ENCODE assay signal across 8 cellular contexts in the genomic region with DNA sequence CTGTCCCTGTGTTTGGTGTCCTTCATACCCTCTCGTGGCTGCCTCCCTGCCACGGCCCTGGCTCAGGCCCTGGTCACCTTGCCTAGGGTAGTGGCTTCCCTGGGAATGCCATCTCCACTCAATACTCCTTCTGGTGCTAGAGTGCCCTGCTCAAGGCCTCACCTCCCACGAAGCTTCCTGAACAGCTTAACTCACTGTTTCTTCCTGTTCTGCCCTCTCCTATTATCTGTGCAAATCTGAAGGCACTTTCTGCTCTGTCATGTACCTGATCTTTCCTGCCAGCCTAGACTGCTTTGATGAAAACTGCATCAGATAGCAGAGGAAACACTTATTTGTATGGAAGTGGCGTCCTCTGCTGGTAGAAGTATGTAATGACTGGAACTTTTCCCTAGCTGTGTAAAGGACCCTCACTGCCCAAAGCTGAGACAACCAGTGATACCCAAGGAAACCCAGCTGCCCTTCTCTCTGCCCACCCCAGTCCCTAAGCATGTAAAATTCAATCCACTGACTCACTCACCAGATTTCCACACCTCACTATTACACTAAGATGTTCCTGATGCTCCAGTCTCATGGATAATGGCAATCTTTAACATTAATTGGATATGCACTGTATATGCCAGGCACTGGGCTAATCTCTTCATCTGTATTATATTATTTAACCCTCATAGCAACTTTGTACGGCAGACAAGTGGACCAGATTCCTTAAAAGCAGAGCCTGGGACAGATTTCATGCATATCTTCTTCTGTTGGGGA. TPM values are rescaled to one million over a fixed set of nuclear protein-coding genes. Genes with fewer than 3 reads are reported as not detected.
DNase-seq lines count a peak whose midpoint lies in the region; ATAC-seq, FAIRE-seq and TF ChIP-seq lines count a peak whose summit lies in the region.

No MANE protein-coding gene starts in this region.

- H3K4me1 ChIP-seq in OCI-LY7 (ENCODE audit: insufficient read depth, low read length, poor library complexity, severe bottlenecking) (peaks cover 86% of the 10 kb centered on the region), GM12878 (ENCODE audit: control insufficient read depth, insufficient read depth, low read length) (peaks cover 15% of the 10 kb centered on the region; the same call in 1 of the 2 replicates), suprapubic skin (peaks cover 44% of the 10 kb centered on the region)

- H3K9me3 Mint-ChIP-seq in activated naive CD4-positive, alpha-beta T cell treated with anti-CD3 and anti-CD28 coated beads for 36 hours = no peaks in the 10 kb centered on the region

- no peak for TF ChIP-seq EP300 in GM12878 (IDR thresholded peaks at IDR 0.05; ENCODE audit: borderline replicate concordance in 1 of 2, control insufficient read depth in 1 of 2, low read depth in 2 of 2, low read length in 2 of 2)
- TF ChIP-seq EP300 in suprapubic skin (IDR thresholded peaks at IDR 0.05) = no peak

- no peaks in the 10 kb centered on the region for H3K36me3 Mint-ChIP-seq in activated naive CD4-positive, alpha-beta T cell treated with anti-CD3 and anti-CD28 coated beads for 36 hours (ENCODE audit: low read depth)

- no peak overlapping the region for H3K9ac ChIP-seq in GM12878 (ENCODE audit: control insufficient read depth, insufficient read depth, low read length)

- H3K9me3 ChIP-seq in OCI-LY7 (ENCODE audit: low read length) (no peaks in the 10 kb centered on the region), GM12878 (replicated peaks; ENCODE audit: control insufficient read depth, insufficient read depth, low read length) (no peaks in the 10 kb centered on the region), suprapubic skin (no peaks in the 10 kb centered on the region)

- H3K36me3 ChIP-seq in OCI-LY7 (ENCODE audit: insufficient read depth, low read length) (no peaks in the 10 kb centered on the region), GM12878 (ENCODE audit: control insufficient read depth in 2 of 2, insufficient read depth in 2 of 2, low read length in 1 of 2) (no peaks in the 10 kb centered on the region), suprapubic skin (no peaks in the 10 kb centered on the region)

- ATAC-seq in GM12878 (peak; percentile 28), HG03439 (IDR thresholded peaks at IDR 0.05; ENCODE audit: unreplicated experiment) (no peak)

- RAD21 ChIA-PET in GM12878 (lab: Charles Lee; ENCODE audit: unreplicated experiment) = interaction anchor here (0.6 to 30.0 kb wide), 16 partner anchors 17 to 244 kb away, joined by 3 to 501 read pairs (median 12); partner anchors contain the start of gene BTG2

- intact Hi-C loops in activated naive CD4-positive, alpha-beta T cell treated with anti-CD3 and anti-CD28 coated beads for 36 hours (cut with micrococcal nuclease) = loop anchor here (1.0 to 5.0 kb wide), 4 partner anchors 152 to 433 kb away; partner anchors contain the start of gene PPFIA4
- intact Hi-C loops in OCI-LY7 (cut with micrococcal nuclease; ENCODE audit: unreplicated experiment) (loop anchor here (2.0 to 5.0 kb wide), 2 partner anchors 230 to 433 kb away; no protein-coding TSS in a partner anchor), GM12878 (cut with micrococcal nuclease; ENCODE audit: unreplicated experiment) (loop anchor here (2.0 to 5.0 kb wide), 2 partner anchors 97 to 230 kb away; no protein-coding TSS in a partner anchor)

- no peak overlapping the region for H3K27ac Mint-ChIP-seq in activated naive CD4-positive, alpha-beta T cell treated with anti-CD3 and anti-CD28 coated beads for 36 hours

- H3K79me2 ChIP-seq in OCI-LY7 (ENCODE audit: insufficient read depth, low read depth, low read length) = peaks cover 5% of the 10 kb centered on the region; the same call in 1 of the 2 replicates
- peaks cover 7% of the 10 kb centered on the region for H3K79me2 ChIP-seq in GM12878 (ENCODE audit: control insufficient read depth, insufficient read depth, low read length)

- H3K27me3 ChIP-seq in GM12878 (replicated peaks in 1 of 2; ENCODE audit: control insufficient read depth in 2 of 2, insufficient read depth in 2 of 2, low read length in 1 of 2) (no peaks in the 10 kb centered on the region), suprapubic skin (no peaks in the 10 kb centered on the region)

- in situ Hi-C loops in GM12878 (cut with MboI) = no loop called here

- peak overlapping the region; percentile 68 for H3K27ac ChIP-seq in OCI-LY7 (ENCODE audit: low read depth, low read length, poor library complexity, severe bottlenecking)
- H3K27ac ChIP-seq in GM12878 (ENCODE audit: control insufficient read depth, insufficient read depth) = no peak overlapping the region
- peak overlapping the region; percentile 3 for H3K27ac ChIP-seq in suprapubic skin

- POLR2A ChIA-PET in OCI-LY7 (lab: Charles Lee) = interaction anchor here (0.6 to 3.6 kb wide), 3 partner anchors 51 to 343 kb away, joined by 3 to 26 read pairs (median 4); no protein-coding TSS in a partner anchor
- POLR2A ChIA-PET in GM12878 (lab: Charles Lee) = interaction anchor here (0.6 to 1.3 kb wide), 4 partner anchors 40 to 172 kb away, joined by 3 to 4 read pairs (median 4); no protein-coding TSS in a partner anchor

- H3K4me3 ChIP-seq in OCI-LY7 (ENCODE audit: low read depth, low read length, poor library complexity, severe bottlenecking) (peak overlapping the region; percentile 17), GM12878 (no peak overlapping the region), suprapubic skin (no peak overlapping the region)

- TF ChIP-seq RAD21 in GM12878 (IDR thresholded peaks at IDR 0.05; ENCODE audit: insufficient read depth, low read depth, low read length) = peak; percentile 77

- peak; percentile 52 for FAIRE-seq in GM12878 (lab: Jason Lieb, UNC)

- H3K4me3 Mint-ChIP-seq in activated naive CD4-positive, alpha-beta T cell treated with anti-CD3 and anti-CD28 coated beads for 36 hours = no peak overlapping the region

- SMC1A ChIA-PET in GM12878 (lab: Charles Lee; ENCODE audit: uncharacterized antibody, unreplicated experiment) = interaction anchor here (0.6 to 30.2 kb wide), 28 partner anchors 15 to 301 kb away, joined by 3 to 590 read pairs (median 4); partner anchors contain the start of genes BTG2 and MYOG

- H3K4me1 Mint-ChIP-seq in activated naive CD4-positive, alpha-beta T cell treated with anti-CD3 and anti-CD28 coated beads for 36 hours (ENCODE audit: low read depth) = peaks cover 30% of the 10 kb centered on the region

- no peaks in the 10 kb centered on the region for H3K27me3 Mint-ChIP-seq in activated naive CD4-positive, alpha-beta T cell treated with anti-CD3 and anti-CD28 coated beads for 36 hours (ENCODE audit: low read depth)

- no peaks in the 10 kb centered on the region for H4K20me1 ChIP-seq in OCI-LY7 (ENCODE audit: insufficient read depth, low read length)
- H4K20me1 ChIP-seq in GM12878 (ENCODE audit: control insufficient read depth, insufficient read depth) = no peaks in the 10 kb centered on the region

- peak; percentile 95 for TF ChIP-seq CTCF in OCI-LY7 (conservative IDR thresholded peaks at IDR 0.05; ENCODE audit: low read length)
- TF ChIP-seq CTCF in GM12878 (IDR thresholded peaks at IDR 0.05 in 2 of 3, conservative IDR thresholded peaks at IDR 0.05 in 1 of 3; ENCODE audit: control insufficient read depth in 2 of 3, extremely low read depth in 1 of 3, insufficient read depth in 1 of 3, low read depth in 3 of 3, low read length in 3 of 3) = peak; percentile 92 to 98 (median 93); a peak in 5 of 6 replicates
- TF ChIP-seq CTCF in suprapubic skin (IDR thresholded peaks at IDR 0.05) = peak; percentile 84 to 92

- H3K4me2 ChIP-seq in OCI-LY7 (ENCODE audit: low read length) = peak overlapping the region; percentile 57
- H3K4me2 ChIP-seq in GM12878 (ENCODE audit: control insufficient read depth, insufficient read depth) = no peak overlapping the region

- WGBS in GM12878 (ENCODE audit: insufficient coverage, insufficient replicate concordance, low lambda C conversion rate, missing lambda C conversion rate) = 6% methylated on average over 5 of the region's 5 CpGs
- WGBS in suprapubic skin = 20% methylated on average over 5 of the region's 5 CpGs

- BruUV-seq in OCI-LY7 (replicated peaks; lab: Mats Ljungman, UMichigan) (no TSS peak), GM12878 (replicated peaks; lab: Mats Ljungman, UMichigan) (no TSS peak)

- CTCF ChIA-PET in activated naive CD4-positive, alpha-beta T cell treated with anti-CD3 and anti-CD28 coated beads for 36 hours (lab: Charles Lee) = interaction anchor here (0.5 to 11.2 kb wide), 33 partner anchors 9 to 463 kb away, joined by 3 to 686 read pairs (median 4); partner anchors contain the start of genes ATP2B4, BTG2 and FMOD
- CTCF ChIA-PET in OCI-LY7 (lab: Charles Lee; ENCODE audit: unreplicated experiment) = interaction anchor here (0.5 to 2.1 kb wide), 11 partner anchors 52 to 486 kb away, joined by 3 to 8 read pairs (median 4); no protein-coding TSS in a partner anchor
- CTCF ChIA-PET in GM12878 (lab: Yijun Ruan, JAX) = interaction anchor here (0.5 to 15.2 kb wide), 55 partner anchors 14 to 541 kb away, joined by 3 to 854 read pairs (median 5); partner anchors contain the start of genes BTG2, MYOG, OPTC and PRELP

- peak overlapping the region; percentile 55 for H2AFZ ChIP-seq in OCI-LY7 (ENCODE audit: low read length)
- no peak overlapping the region for H2AFZ ChIP-seq in GM12878 (ENCODE audit: control insufficient read depth, low read depth, low read length)

- TF ChIP-seq POLR2A in GM12878 (IDR thresholded peaks at IDR 0.05; ENCODE audit: low read depth, low read length) (no peak), suprapubic skin (IDR thresholded peaks at IDR 0.05) (no peak)

- DNase-seq in activated naive CD4-positive, alpha-beta T cell treated with anti-CD3 and anti-CD28 coated beads for 36 hours = peak; percentile 68
- no peak for DNase-seq in activated naive CD4-positive, alpha-beta T cell treated with anti-CD3 and anti-CD28 coated beads, Interleukin-2, amount 50 U/mL, for 16 hours
- DNase-seq in LoVo (ENCODE audit: low spot score) (peak; percentile 59), OCI-LY7 (ENCODE audit: low spot score) (peak; percentile 93), GM12878 (ENCODE audit: low read depth, low spot score) (no peak), islet precursor cell (peak; percentile 79), suprapubic skin (ENCODE audit: low spot score in 2 of 2) (no peak)

- H3K9me2 ChIP-seq in OCI-LY7 (ENCODE audit: insufficient read depth, low read length) = no peaks in the 10 kb centered on the region

RNA-seq across cellular contexts. Expression of gene BTG2, which starts 36.2 kb away (rescaled TPM):
- 100 to 1,000 TPM; 106 to 109 TPM for total RNA-seq in activated naive CD4-positive, alpha-beta T cell treated with anti-CD3 and anti-CD28 coated beads for 36 hours
- total RNA-seq in OCI-LY7 (2014; rRNA removed; shearing (Covaris generic)) = 146 and 156 TPM in 2 replicates
- 99.5 and 102 TPM in 2 replicates for total RNA-seq in OCI-LY7 (2022)
- total RNA-seq in GM12878 (2013; cell fraction: nucleolus; rRNA removed) = 76.6 and 80.8 TPM in 2 replicates
- total RNA-seq in GM12878 (2014; rRNA removed) = 127 and 144 TPM in 2 replicates
- total RNA-seq in GM12878 (2014; rRNA removed; fragmentation: Illumina TruSeq; extraction: Trizol) = 66.4 and 68.1 TPM in 2 replicates
- 109 TPM in 2 replicates for total RNA-seq in GM12878 (2021)
- 33.7 TPM for polyA plus RNA-seq in GM12878 (2011; ENCODE audit: low read depth)
- 131 and 136 TPM in 2 replicates for polyA plus RNA-seq in GM12878 (2011; rRNA removed)
- polyA plus RNA-seq in GM12878 (2011; cell fraction: cytosol; rRNA removed) = 145 and 154 TPM in 2 replicates
- polyA plus RNA-seq in GM12878 (2011; cell fraction: nucleus; rRNA removed) = 101 and 145 TPM in 2 replicates
- 41.9 and 88.4 TPM in 2 replicates for polyA plus RNA-seq in GM12878 (2012)
- polyA plus RNA-seq in GM12878 (2014; fragmentation: Illumina TruSeq; extraction: Trizol) = 93.3 and 104 TPM in 2 replicates
- polyA plus RNA-seq in GM12878 (2014; fragmentation: Nextera tagmentation; extraction: Ambion mirVana) = 10 to 100 TPM; 23.3 to 37.2 TPM
- 160 and 187 TPM in 2 replicates for polyA plus RNA-seq in GM12878 (2014; rRNA removed)
- polyA plus RNA-seq in GM12878 (2016; fragmentation: Nextera tagmentation; extraction: Ambion mirVana) = 100 to 1,000 TPM in 1 of 2 experiments, 10 to 100 TPM in 1; 91.0 to 103 TPM
- 90.9 and 155 TPM in 2 replicates for polyA minus RNA-seq in GM12878 (2011; rRNA and poly(A)+ RNA removed)
- 84.2 and 93.8 TPM in 2 replicates for polyA minus RNA-seq in GM12878 (2011; cell fraction: cytosol; rRNA and poly(A)+ RNA removed)
- polyA minus RNA-seq in GM12878 (2011; cell fraction: nucleus; rRNA and poly(A)+ RNA removed) = 110 and 138 TPM in 2 replicates
- 100 to 1,000 TPM; 160 to 319 (median 193) TPM for total RNA-seq in suprapubic skin

RNA-seq across cellular contexts. Expression of gene CHIT1, which starts 39.6 kb away (rescaled TPM):
- total RNA-seq in activated naive CD4-positive, alpha-beta T cell treated with anti-CD3 and anti-CD28 coated beads for 36 hours = 1 to 10 TPM; 1.1 to 1.3 TPM
- 1.9 TPM in 2 replicates for total RNA-seq in OCI-LY7 (2014; rRNA removed; shearing (Covaris generic))
- total RNA-seq in OCI-LY7 (2022) = 3.6 and 4.6 TPM in 2 replicates
- total RNA-seq in GM12878 (2013; cell fraction: nucleolus; rRNA removed) = 3.7 and 5.3 TPM in 2 replicates
- 1.4 and 2.5 TPM in 2 replicates for total RNA-seq in GM12878 (2014; rRNA removed)
- 0.89 and 1.0 TPM in 2 replicates for total RNA-seq in GM12878 (2014; rRNA removed; fragmentation: Illumina TruSeq; extraction: Trizol)
- 1.1 and 2.1 TPM in 2 replicates for total RNA-seq in GM12878 (2021)
- polyA plus RNA-seq in GM12878 (2011; ENCODE audit: low read depth) = 0.21 TPM
- 0.23 and 0.39 TPM in 2 replicates for polyA plus RNA-seq in GM12878 (2011; rRNA removed)
- 0.32 and 0.43 TPM in 2 replicates for polyA plus RNA-seq in GM12878 (2011; cell fraction: cytosol; rRNA removed)
- 2.1 and 2.4 TPM in 2 replicates for polyA plus RNA-seq in GM12878 (2011; cell fraction: nucleus; rRNA removed)
- 0.65 and 1.1 TPM in 2 replicates for polyA plus RNA-seq in GM12878 (2012)
- 0.43 and 0.63 TPM in 2 replicates for polyA plus RNA-seq in GM12878 (2014; fragmentation: Illumina TruSeq; extraction: Trizol)
- under 1 TPM; 0.02 to 0.27 TPM for polyA plus RNA-seq in GM12878 (2014; fragmentation: Nextera tagmentation; extraction: Ambion mirVana)
- polyA plus RNA-seq in GM12878 (2014; rRNA removed) = 1.0 and 1.3 TPM in 2 replicates
- under 1 TPM; 0.32 to 0.96 TPM for polyA plus RNA-seq in GM12878 (2016; fragmentation: Nextera tagmentation; extraction: Ambion mirVana)
- polyA minus RNA-seq in GM12878 (2011; rRNA and poly(A)+ RNA removed) = 0.73 and 1.8 TPM in 2 replicates
- polyA minus RNA-seq in GM12878 (2011; cell fraction: cytosol; rRNA and poly(A)+ RNA removed) = 1.2 TPM in 1 of 2 replicates, not detected in the other
- polyA minus RNA-seq in GM12878 (2011; cell fraction: nucleus; rRNA and poly(A)+ RNA removed) = 1.7 and 2.7 TPM in 2 replicates
- under 1 TPM in 3 of 4 donors, not detected in 1; 0.23 to 0.68 (median 0.32) TPM for total RNA-seq in suprapubic skin

Comparison
In these comparisons a context has a peak if more than half of its experiments do, and no peak if none do; other contexts are left out.
1. DNase-seq: peak in activated naive CD4-positive, alpha-beta T cell treated with anti-CD3 and anti-CD28 coated beads for 36 hours (single experiment), LoVo (single experiment), OCI-LY7 (single experiment) and islet precursor cell (single experiment); none in activated naive CD4-positive, alpha-beta T cell treated with anti-CD3 and anti-CD28 coated beads, Interleukin-2, amount 50 U/mL, for 16 hours (single experiment), GM12878 (single experiment) and suprapubic skin (0 of 2).
2. Peak in every context shown above with its lines, with median percentiles within 50 percentile points of each other: CTCF ChIP-seq.